In the genomic region with DNA sequence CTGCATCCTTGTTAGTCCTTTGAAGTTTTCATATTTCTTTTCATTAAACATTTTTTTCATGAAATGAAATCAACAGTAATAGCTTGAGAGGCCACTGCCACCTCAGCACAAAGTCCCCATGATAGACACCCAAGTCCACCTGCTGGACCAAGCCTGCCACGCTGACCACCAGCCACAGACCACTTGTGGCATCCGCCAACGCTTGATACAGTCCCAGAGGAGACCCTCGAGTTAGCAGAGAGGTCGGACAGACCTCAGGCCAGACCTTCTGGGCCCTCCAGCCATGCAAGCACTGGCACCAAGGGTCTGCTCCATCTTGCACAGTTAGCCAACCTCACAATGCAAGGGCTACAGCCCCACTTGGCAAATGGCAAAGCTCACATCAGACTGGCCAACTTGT, we compare ENCODE assay signal across 7 cellular contexts.
"Had no signal": no experiment of that assay in that cellular context is flagged by ENCODE, and none has a peak within 500 bp of the region (broad histone marks: within the 10 kb centered on the region; RNA-seq: fewer than 3 reads in every experiment).

No MANE protein-coding gene starts in this region.

- H3K27ac ChIP-seq: GM23248 had no signal

- H3K9me3 ChIP-seq: HAP-1 had no signal

- H3K4me3 ChIP-seq: GM23248, HAP-1 had no signal

- ATAC-seq: HCT116 had no signal

- H3K9me3 Mint-ChIP-seq: HFFc6 had no signal

- H3K36me3 ChIP-seq: HAP-1 had no signal

- H3K4me1 ChIP-seq: HAP-1 had no signal

- DNase-seq: GM23248, GOT3, HFFc6, IMR-90 had no signal

- H3K9ac ChIP-seq: GM23248 had no signal

- H3K27ac Mint-ChIP-seq: HFFc6 had no signal

- H2AFZ ChIP-seq: GM23248 had no signal

- H3K4me3 Mint-ChIP-seq: HFFc6 had no signal

- FAIRE-seq: HTR-8/SVneo had no signal
